ENCODE assay signal across 36 cellular contexts in genomic region chr17:74698069-74698468, GRCh38. TPM values are rescaled to one million over a fixed set of nuclear protein-coding genes. Genes with fewer than 3 reads are reported as not detected.
"Had no signal": no experiment of that assay in that cellular context is flagged by ENCODE, and none has a peak within 500 bp of the region (broad histone marks: within the 10 kb centered on the region; RNA-seq: fewer than 3 reads in every experiment).

No MANE protein-coding gene starts in this region.

- H3K9me3 ChIP-seq: adrenal gland, body of pancreas, breast epithelium had no signal

- ATAC-seq: activated CD8-positive, alpha-beta T cell treated with anti-CD3 and anti-CD28 coated beads for 36 hours; activated naive CD4-positive, alpha-beta T cell treated with anti-CD3 and anti-CD28 coated beads, Interleukin-2, amount 50 U/mL, for 72 hours; activated T-cell treated with anti-CD3 and anti-CD28 coated beads, Interleukin-2, amount 50 U/mL, for 4 hours; activated T-cell treated with anti-CD3 and anti-CD28 coated beads, Interleukin-2, amount 50 U/mL, for 72 hours; activated T-helper 17 cell treated with anti-CD3 and anti-CD28 coated beads, Interleukin-2, amount 50 U/mL, for 72 hours; body of pancreas had no signal

- H3K36me3 ChIP-seq: adrenal gland, brain microvascular endothelial cell, breast epithelium had no signal

- FAIRE-seq: astrocyte, TTC549 had no signal

- H3K4me3 ChIP-seq: adrenal gland, body of pancreas, breast epithelium had no signal

- H3K4me1 ChIP-seq: adrenal gland, body of pancreas, breast epithelium had no signal

- DNase-seq: activated B cell treated with CpG ODN at 0.5 μM for 24 hours; activated CD4-positive, alpha-beta memory T cell treated with anti-CD3 and anti-CD28 coated beads for 36 hours; activated CD4-positive, alpha-beta T cell treated with anti-CD3 and anti-CD28 coated beads for 4 hours; activated CD4-positive, alpha-beta T cell treated with anti-CD3 and anti-CD28 coated beads, Interleukin-2, amount 10 ng/mL, durations not matched to agents 24 days and 14 days; activated CD4-positive, alpha-beta T cell treated with anti-CD3 and anti-CD28 coated beads, Interleukin-2, amount 50 U/mL, for 1 hour; activated CD4-positive, alpha-beta T cell treated with anti-CD3 and anti-CD28 coated beads, Interleukin-2, amount 50 U/mL, for 4 hours; activated CD4-positive, CD25-positive, alpha-beta regulatory T cell treated with anti-CD3 and anti-CD28 coated beads, Interleukin-2, amount 50 U/mL, for 72 hours; activated CD8-positive, alpha-beta memory T cell treated with anti-CD3 and anti-CD28 coated beads, Interleukin-2, amount 50 U/mL, for 4 hours; activated CD8-positive, alpha-beta T cell treated with anti-CD3 and anti-CD28 coated beads for 36 hours; activated effector memory CD4-positive, alpha-beta T cell treated with anti-CD3 and anti-CD28 coated beads, Interleukin-2, amount 50 U/mL, for 16 hours; activated gamma-delta T cell treated with Interleukin-2 at 50 U/mL for 16 hours; activated naive CD4-positive, alpha-beta T cell; activated naive CD4-positive, alpha-beta T cell treated with anti-CD3 and anti-CD28 coated beads for 36 hours; activated naive CD4-positive, alpha-beta T cell treated with anti-CD3 and anti-CD28 coated beads, Interleukin-2, amount 50 U/mL, for 16 hours; activated naive CD8-positive, alpha-beta T cell treated with anti-CD3 and anti-CD28 coated beads for 36 hours; activated T-cell treated with anti-CD3 and anti-CD28 coated beads for 4 hours; activated T-cell treated with anti-CD3 and anti-CD28 coated beads, Interleukin-2, amount 50 U/mL, for 1 hour; activated T-cell treated with anti-CD3 and anti-CD28 coated beads, Interleukin-2, amount 50 U/mL, for 4 hours; activated T-cell treated with anti-CD3 and anti-CD28 coated beads, Interleukin-2, amount 50 U/mL, for 72 hours; adrenal gland; amniotic stem cell; aorta; body of pancreas; brain microvascular endothelial cell; central memory CD4-positive, alpha-beta T cell; T-helper 1 cell; T-helper 2 cell; T-helper 9 cell had no signal

- H3K27me3 ChIP-seq: body of pancreas, brain microvascular endothelial cell had no signal

- H3K27ac ChIP-seq: adrenal gland, body of pancreas, brain microvascular endothelial cell, breast epithelium, VCaP had no signal

RNA-seq across cellular contexts. Expression of gene CD300LF, which starts 14.7 kb away (rescaled TPM):
- total RNA-seq: activated CD4-positive, alpha-beta memory T cell treated with anti-CD3 and anti-CD28 coated beads for 36 hours; activated CD4-positive, alpha-beta T cell treated with anti-CD3 and anti-CD28 coated beads, Interleukin-2, amount 10 ng/mL, durations not matched to agents 24 days and 14 days; activated CD8-positive, alpha-beta memory T cell treated with anti-CD3 and anti-CD28 coated beads for 36 hours; activated CD8-positive, alpha-beta T cell treated with anti-CD3 and anti-CD28 coated beads for 36 hours; activated naive CD4-positive, alpha-beta T cell treated with anti-CD3 and anti-CD28 coated beads for 36 hours; activated naive CD4-positive, alpha-beta T cell treated with anti-CD3 and anti-CD28 coated beads, Interleukin-2, amount 50 U/mL, for 72 hours; activated naive CD8-positive, alpha-beta T cell treated with anti-CD3 and anti-CD28 coated beads for 36 hours; activated T-cell treated with anti-CD3 and anti-CD28 coated beads, Interleukin-2, amount 50 U/mL, for 4 hours; activated T-cell treated with anti-CD3 and anti-CD28 coated beads, Interleukin-2, amount 50 U/mL, for 72 hours; activated T-helper 1 cell treated with anti-CD3 and anti-CD28 coated beads, Interleukin-12 subunit alpha, Interleukin-12 subunit beta, Interleukin-2, Interleukin-4 antibody, amounts not matched to agents 30 ng/mL and 10 ng/mL and 1 ng/mL, durations not matched to agents 14 hours and 24 hours and 36 hours; activated T-helper 17 cell treated with anti-CD3 and anti-CD28 coated beads, Interleukin-2, amount 50 U/mL, for 72 hours; astrocyte; body of pancreas had no signal
